Comparison of ENCODE assay signal across 9 cellular contexts in genomic region chr6:139161817-139162284, GRCh38. TPM values are rescaled to one million over a fixed set of nuclear protein-coding genes. Genes with fewer than 3 reads are reported as not detected.
DNase-seq lines count a peak whose midpoint lies in the region; ATAC-seq, FAIRE-seq and TF ChIP-seq lines count a peak whose summit lies in the region.
"Had no signal": no experiment of that assay in that cellular context is flagged by ENCODE, and none has a peak within 500 bp of the region (broad histone marks: within the 10 kb centered on the region; RNA-seq: fewer than 3 reads in every experiment).

No MANE protein-coding gene starts in this region.

- 87 to 90% methylated on average over 3 of the region's 3 CpGs for WGBS in pancreas, 2 donors

- H3K36me3 ChIP-seq in pancreas = peaks cover 0 to 5% (median 3%) of the 10 kb centered on the region in 3 donors

- TF ChIP-seq CTCF in GM20000 (IDR thresholded peaks at IDR 0.05; ENCODE audit: extremely low read depth, missing control alignments) (no peak), omental fat pad (IDR thresholded peaks at IDR 0.05) (no peak), pancreas (IDR thresholded peaks at IDR 0.05) (no peak)

- peaks cover 0 to 8% (median 0%) of the 10 kb centered on the region in 3 donors for H3K4me1 ChIP-seq in pancreas

- no peaks in the 10 kb centered on the region for H3K9me3 ChIP-seq in pancreas

- DNase-seq in GM20000 (ENCODE audit: low spot score) = peak; percentile 88
- DNase-seq in activated T-cell treated with anti-CD3 and anti-CD28 coated beads for 4 hours = peak; percentile 46
- DNase-seq in cortex of kidney (lab: John Stamatoyannopoulos, UW) = no peak
- no peak for DNase-seq in omental fat pad (ENCODE audit: low spot score)
- DNase-seq in pancreas = no peak

- intact Hi-C loops in pancreas (cut with DNase I) = no loop called here

- no peaks in the 10 kb centered on the region for H3K27me3 ChIP-seq in pancreas

- peak overlapping the region in 14 of 21 experiments; percentile 1 to 71 (median 44) for H3K27ac ChIP-seq in skin epidermis
- H3K27ac ChIP-seq in pancreas = no peak overlapping the region
- H3K27ac ChIP-seq: SK-N-MC had no signal

- peak; percentile 99 for ATAC-seq in HG03378 (IDR thresholded peaks at IDR 0.05; ENCODE audit: unreplicated experiment)
- no peak for ATAC-seq in omental fat pad (ENCODE audit: low FRiP score)
- no peak for ATAC-seq in pancreas

- H3K4me3 ChIP-seq in skin epidermis (no peak overlapping the region), pancreas (no peak overlapping the region)
- H3K4me3 ChIP-seq: SK-N-MC had no signal

- no peak for FAIRE-seq in pancreas (lab: Jason Lieb, UNC)
- FAIRE-seq: keratinocyte had no signal

RNA-seq across cellular contexts. Expression of gene HECA, which starts 27.0 kb away (rescaled TPM):
- total RNA-seq in omental fat pad (10 to 100 TPM; 37.6 to 59.4 (median 45.2) TPM), pancreas (10 to 100 TPM in 2 of 6 donors, 1 to 10 TPM in 4; 6.6 to 16.3 (median 7.6) TPM)
- 1 to 10 TPM; 3.2 to 4.3 TPM for polyA plus RNA-seq in pancreas

Comparison
In these comparisons a context has a peak if more than half of its experiments do, and no peak if none do; other contexts are left out.
1. DNase-seq: peak in GM20000 (single experiment) and activated T-cell treated with anti-CD3 and anti-CD28 coated beads for 4 hours (single experiment); none in cortex of kidney (single experiment), omental fat pad (single experiment) and pancreas (0 of 6).
2. H3K27ac ChIP-seq: peak in skin epidermis (14 of 21); none in pancreas (0 of 4).